ENCODE assay signal across 9 cellular contexts in the genomic region with DNA sequence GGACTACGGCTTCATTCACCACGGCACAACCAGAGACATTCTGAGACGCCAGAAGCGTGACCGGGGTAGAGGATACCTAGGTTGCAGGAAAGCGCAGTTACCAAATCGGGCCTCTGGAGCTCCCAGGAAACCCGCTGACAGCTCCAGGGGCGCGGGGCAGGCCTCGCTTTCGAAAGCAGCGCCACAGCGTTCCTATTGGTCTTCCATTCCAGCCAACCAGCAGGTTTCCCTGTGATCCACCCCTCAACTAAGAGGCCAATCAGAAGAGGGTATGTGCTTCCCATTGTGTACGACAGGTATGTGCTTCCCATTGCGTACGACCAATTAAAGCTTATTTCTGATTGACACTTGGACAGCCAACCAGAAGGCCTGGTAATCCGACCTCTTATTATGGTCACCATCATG. TPM values are rescaled to one million over a fixed set of nuclear protein-coding genes. Genes with fewer than 3 reads are reported as not detected.
DNase-seq lines count a peak whose midpoint lies in the region; ATAC-seq and TF ChIP-seq lines count a peak whose summit lies in the region.
"Had no signal": no experiment of that assay in that cellular context is flagged by ENCODE, and none has a peak within 500 bp of the region (broad histone marks: within the 10 kb centered on the region; RNA-seq: fewer than 3 reads in every experiment).

No MANE protein-coding gene starts in this region.

- no peak overlapping the region for H2BK5ac ChIP-seq in trophoblast cell (ENCODE audit: low read depth, low read length, poor library complexity)

- no peaks in the 10 kb centered on the region for H3K4me1 Mint-ChIP-seq in endothelial cell (ENCODE audit: unreplicated experiment)

- H3K4ac ChIP-seq in trophoblast cell (ENCODE audit: low read depth, low read length): no peak overlapping the region

- no peaks in the 10 kb centered on the region for H3K79me2 ChIP-seq in trophoblast cell (ENCODE audit: control insufficient read depth, insufficient read depth, low read length, poor library complexity)

- no peak overlapping the region for H2AK5ac ChIP-seq in trophoblast cell (ENCODE audit: low read length)

- H3K27ac ChIP-seq in trophoblast cell (ENCODE audit: low read depth, low read length) (no peak overlapping the region), tibial artery (no peak overlapping the region)

- no peaks in the 10 kb centered on the region for H3K9me3 ChIP-seq in trophoblast cell (ENCODE audit: insufficient read depth, low read depth, low read length)
- H3K9me3 ChIP-seq in tibial artery: no peaks in the 10 kb centered on the region

- no CpG with 5 or more reads among the region's 18 CpGs for WGBS in trophoblast cell (ENCODE audit: extremely low coverage, insufficient coverage, insufficient read length)

- H4K91ac ChIP-seq in trophoblast cell (ENCODE audit: low read depth, low read length): no peak overlapping the region

- no peak overlapping the region for H4K12ac ChIP-seq in trophoblast cell (ENCODE audit: low read depth, low read length)

- DNase-seq in GM20000 (ENCODE audit: low spot score) (peak; percentile 66), endothelial cell (ENCODE audit: low spot score) (peak; percentile 33), trophoblast cell (no peak), NCI-H1092 treated with DMSO at 0.1 percent for 48 hours (lab: John Stamatoyannopoulos, UW) (no peak), tibial artery (no peak), DMS114 treated with DMSO at 0.1 percent for 48 hours (lab: John Stamatoyannopoulos, UW; ENCODE audit: unreplicated experiment) (no peak)
- DNase-seq in effector CD8-positive, alpha-beta T cell (lab: John Stamatoyannopoulos, UW): no peak

- no peak overlapping the region for H3K14ac ChIP-seq in trophoblast cell (ENCODE audit: low read length)

- H3K4me2 ChIP-seq in trophoblast cell (ENCODE audit: low read length): peak overlapping the region; percentile 69

- H3K18ac ChIP-seq in trophoblast cell (ENCODE audit: low read length): no peak overlapping the region

- H4K8ac ChIP-seq in trophoblast cell (ENCODE audit: low read depth, low read length): no peak overlapping the region

- H3K9me3 Mint-ChIP-seq in endothelial cell (ENCODE audit: unreplicated experiment): no peaks in the 10 kb centered on the region

- intact Hi-C loops in tibial artery (cut with DNase I; ENCODE audit: low total_unique reads): no loop called here

- H3K9ac ChIP-seq in trophoblast cell (ENCODE audit: low read length): no peak overlapping the region

- peak; percentile 95 for ATAC-seq in HG03460 (IDR thresholded peaks at IDR 0.05; ENCODE audit: unreplicated experiment)

- no peak overlapping the region for H3K27ac Mint-ChIP-seq in endothelial cell (ENCODE audit: unreplicated experiment)

- no peaks in the 10 kb centered on the region for H3K36me3 ChIP-seq in trophoblast cell (ENCODE audit: control insufficient read depth in 1 of 2, insufficient read depth in 2 of 2, low read length in 2 of 2)
- H3K36me3 ChIP-seq in tibial artery: peaks cover 0 to 6% (median 0%) of the 10 kb centered on the region in 3 donors

- no peak overlapping the region for H2BK12ac ChIP-seq in trophoblast cell (ENCODE audit: low read length)

- H2BK120ac ChIP-seq in trophoblast cell (ENCODE audit: insufficient read depth, low read length, poor library complexity): no peak overlapping the region

- H2AFZ ChIP-seq in trophoblast cell (ENCODE audit: insufficient read depth, low read length, poor library complexity): no peak overlapping the region

- H3K79me1 ChIP-seq in trophoblast cell (ENCODE audit: low read length): no peaks in the 10 kb centered on the region

- H3K4me3 Mint-ChIP-seq in endothelial cell (ENCODE audit: unreplicated experiment): peak overlapping the region; percentile 37

- no peaks in the 10 kb centered on the region for H3K27me3 Mint-ChIP-seq in endothelial cell (ENCODE audit: unreplicated experiment)

- no peak overlapping the region for H3K23ac ChIP-seq in trophoblast cell (ENCODE audit: low read length)

- no peaks in the 10 kb centered on the region for H3K36me3 Mint-ChIP-seq in endothelial cell (ENCODE audit: low read depth, unreplicated experiment)

- H3K27me3 ChIP-seq in trophoblast cell (ENCODE audit: insufficient read depth, low read length) (no peaks in the 10 kb centered on the region), tibial artery (no peaks in the 10 kb centered on the region)

- no peaks in the 10 kb centered on the region for H3K4me1 ChIP-seq in trophoblast cell (ENCODE audit: control insufficient read depth in 1 of 2, insufficient read depth in 2 of 2, low read length in 2 of 2)
- no peaks in the 10 kb centered on the region for H3K4me1 ChIP-seq in tibial artery

- H3K4me3 ChIP-seq in trophoblast cell (ENCODE audit: low read depth, low read length): peak overlapping the region; percentile 55
- no peak overlapping the region for H3K4me3 ChIP-seq in tibial artery

- TF ChIP-seq CTCF in GM20000 (IDR thresholded peaks at IDR 0.05; ENCODE audit: extremely low read depth, missing control alignments) (no peak), endothelial cell (IDR thresholded peaks at IDR 0.05; ENCODE audit: unreplicated experiment) (no peak), tibial artery (IDR thresholded peaks at IDR 0.05) (no peak)

RNA-seq across cellular contexts. Expression of a gene that starts 14.9 kb away (rescaled TPM):
- 95.0 TPM for total RNA-seq in endothelial cell (ENCODE audit: unreplicated experiment)
- polyA plus RNA-seq in trophoblast cell (2013): 83.7 and 84.0 TPM in 2 replicates

RNA-seq across cellular contexts. Expression of a gene that starts 42.4 kb away (rescaled TPM):
- total RNA-seq in endothelial cell (ENCODE audit: unreplicated experiment): 16.4 TPM
- polyA plus RNA-seq in trophoblast cell (2013): 39.3 and 43.9 TPM in 2 replicates

RNA-seq across cellular contexts. Expression of a gene that starts 53.3 kb away (rescaled TPM):
- total RNA-seq in endothelial cell (ENCODE audit: unreplicated experiment): not detected
- polyA plus RNA-seq in trophoblast cell (2013): 0.08 TPM in 1 of 2 replicates, not detected in the other
- total RNA-seq: temporal lobe had no signal

RNA-seq across cellular contexts. Expression of a gene that starts 58.2 kb away (rescaled TPM):
- total RNA-seq in endothelial cell (ENCODE audit: unreplicated experiment): not detected
- 0.03 and 0.06 TPM in 2 replicates for polyA plus RNA-seq in trophoblast cell (2013)

Comparison
In these comparisons a context has a peak if more than half of its experiments do, and no peak if none do; other contexts are left out.
1. DNase-seq: peak in GM20000 (single experiment) and endothelial cell (single experiment); none in trophoblast cell (0 of 2), NCI-H1092 treated with DMSO at 0.1 percent for 48 hours (single experiment), effector CD8-positive, alpha-beta T cell (single experiment), tibial artery (0 of 2) and DMS114 treated with DMSO at 0.1 percent for 48 hours (single experiment).